33 cellular contexts compared by ENCODE assay signal in genomic region chr4:170040031-170040680, GRCh38. TPM values are rescaled to one million over a fixed set of nuclear protein-coding genes. Genes with fewer than 3 reads are reported as not detected.
"Had no signal": no experiment of that assay in that cellular context is flagged by ENCODE, and none has a peak within 500 bp of the region (broad histone marks: within the 10 kb centered on the region; RNA-seq: fewer than 3 reads in every experiment).

No MANE protein-coding gene starts in this region.

- H3K36me3 Mint-ChIP-seq: activated naive CD4-positive, alpha-beta T cell treated with anti-CD3 and anti-CD28 coated beads, Interleukin-2, amount 50 U/mL, for 24 hours; activated naive CD8-positive, alpha-beta T cell treated with anti-CD3 and anti-CD28 coated beads for 36 hours; brain had no signal

- ATAC-seq: activated CD4-positive, alpha-beta T cell treated with anti-CD3 and anti-CD28 coated beads for 36 hours; activated CD8-positive, alpha-beta T cell treated with anti-CD3 and anti-CD28 coated beads for 36 hours; T-helper 17 cell had no signal

- H3K27me3 ChIP-seq: adrenal gland, ascending aorta, breast epithelium, cardiac muscle cell, colonic mucosa had no signal

- H3K27ac ChIP-seq: adrenal gland, ascending aorta, breast epithelium, cardiac muscle cell, colonic mucosa, epithelial cell of prostate, WERI-Rb-1 had no signal

- H3K4me1 Mint-ChIP-seq: activated B cell treated with CpG ODN at 0.5 μM for 24 hours; activated CD4-positive, alpha-beta T cell treated with anti-CD3 and anti-CD28 coated beads for 36 hours; activated CD4-positive, alpha-beta T cell treated with anti-CD3 and anti-CD28 coated beads, Interleukin-2, amount 10 ng/mL, durations not matched to agents 7 days and 5 days; activated naive CD4-positive, alpha-beta T cell treated with anti-CD3 and anti-CD28 coated beads, Interleukin-2, amount 50 U/mL, for 24 hours; activated naive CD8-positive, alpha-beta T cell treated with anti-CD3 and anti-CD28 coated beads for 36 hours; activated naive CD8-positive, alpha-beta T cell treated with anti-CD3 and anti-CD28 coated beads, Interleukin-2, amount 50 U/mL, for 24 hours; T-helper 17 cell had no signal

- H3K4me3 ChIP-seq: adrenal gland, ascending aorta, breast epithelium, cardiac muscle cell, colonic mucosa had no signal

- H3K4me3 Mint-ChIP-seq: activated B cell treated with CpG ODN at 0.5 μM for 24 hours; activated CD4-positive, alpha-beta T cell treated with anti-CD3 and anti-CD28 coated beads for 36 hours; activated CD4-positive, alpha-beta T cell treated with anti-CD3 and anti-CD28 coated beads, Interleukin-2, amount 10 ng/mL, durations not matched to agents 7 days and 5 days; activated CD8-positive, alpha-beta T cell treated with anti-CD3 and anti-CD28 coated beads for 36 hours; activated naive CD4-positive, alpha-beta T cell treated with anti-CD3 and anti-CD28 coated beads for 36 hours; activated naive CD4-positive, alpha-beta T cell treated with anti-CD3 and anti-CD28 coated beads, Interleukin-2, amount 50 U/mL, for 24 hours; activated naive CD8-positive, alpha-beta T cell treated with anti-CD3 and anti-CD28 coated beads for 36 hours; activated naive CD8-positive, alpha-beta T cell treated with anti-CD3 and anti-CD28 coated beads, Interleukin-2, amount 50 U/mL, for 24 hours; activated T-helper 1 cell treated with anti-CD3 and anti-CD28 coated beads, Interleukin-12 subunit alpha, Interleukin-12 subunit beta, Interleukin-2, Interleukin-4 antibody, amounts not matched to agents 30 ng/mL and 10 ng/mL and 1 ng/mL, durations not matched to agents 14 hours and 24 hours and 36 hours; brain; T-helper 17 cell; T-helper 2 cell treated with Interferon-gamma antibody and Interleukin-4, amounts not matched to agents 5 μg/mL and 100 μg/mL, for 36 hours had no signal

- H3K27ac Mint-ChIP-seq: activated B cell treated with CpG ODN at 0.5 μM for 24 hours; activated CD4-positive, alpha-beta T cell treated with anti-CD3 and anti-CD28 coated beads for 36 hours; activated CD4-positive, alpha-beta T cell treated with anti-CD3 and anti-CD28 coated beads, Interleukin-2, amount 10 ng/mL, durations not matched to agents 7 days and 5 days; activated CD8-positive, alpha-beta T cell treated with anti-CD3 and anti-CD28 coated beads for 36 hours; activated naive CD4-positive, alpha-beta T cell treated with anti-CD3 and anti-CD28 coated beads for 36 hours; activated naive CD4-positive, alpha-beta T cell treated with anti-CD3 and anti-CD28 coated beads, Interleukin-2, amount 50 U/mL, for 24 hours; activated naive CD8-positive, alpha-beta T cell treated with anti-CD3 and anti-CD28 coated beads for 36 hours; activated naive CD8-positive, alpha-beta T cell treated with anti-CD3 and anti-CD28 coated beads, Interleukin-2, amount 50 U/mL, for 24 hours; activated T-helper 1 cell treated with anti-CD3 and anti-CD28 coated beads, Interleukin-12 subunit alpha, Interleukin-12 subunit beta, Interleukin-2, Interleukin-4 antibody, amounts not matched to agents 30 ng/mL and 10 ng/mL and 1 ng/mL, durations not matched to agents 14 hours and 24 hours and 36 hours; activated T-helper 2 cell treated with anti-CD3 and anti-CD28 coated beads, Interferon-gamma antibody, Interleukin-2, Interleukin-4, amounts not matched to agents 10 μg/mL and 5 μg/mL and 100 μg/mL, durations not matched to agents 14 hours and 24 hours and 36 hours; brain; T-helper 17 cell; T-helper 2 cell treated with Interferon-gamma antibody and Interleukin-4, amounts not matched to agents 5 μg/mL and 100 μg/mL, for 36 hours had no signal

- DNase-seq: activated B cell treated with CpG ODN at 0.5 μM for 24 hours; activated CD4-positive, alpha-beta T cell treated with anti-CD3 and anti-CD28 coated beads for 36 hours; activated CD4-positive, alpha-beta T cell treated with anti-CD3 and anti-CD28 coated beads, Interleukin-2, amount 10 ng/mL, durations not matched to agents 7 days and 5 days; activated CD4-positive, alpha-beta T cell treated with anti-CD3 and anti-CD28 coated beads, Interleukin-2, amount 50 U/mL, for 4 hours; activated CD4-positive, CD25-positive, alpha-beta regulatory T cell treated with anti-CD3 and anti-CD28 coated beads, Interleukin-2, amount 50 U/mL, for 72 hours; activated CD8-positive, alpha-beta memory T cell treated with anti-CD3 and anti-CD28 coated beads for 24 hours; activated CD8-positive, alpha-beta T cell treated with anti-CD3 and anti-CD28 coated beads for 36 hours; activated effector memory CD4-positive, alpha-beta T cell treated with anti-CD3 and anti-CD28 coated beads, Interleukin-2, amount 50 U/mL, for 16 hours; activated naive CD4-positive, alpha-beta T cell treated with anti-CD3 and anti-CD28 coated beads for 36 hours; activated naive CD8-positive, alpha-beta T cell treated with anti-CD3 and anti-CD28 coated beads for 36 hours; activated naive CD8-positive, alpha-beta T cell treated with anti-CD3 and anti-CD28 coated beads, Interleukin-2, amount 50 U/mL, for 24 hours; activated T-cell treated with anti-CD3 and anti-CD28 coated beads, Interleukin-2, amount 50 U/mL, for 48 hours; adrenal gland; amygdala; central memory CD4-positive, alpha-beta T cell; cerebellar nuclear complex; colonic mucosa; effector CD8-positive, alpha-beta T cell; foreskin fibroblast; head of caudate nucleus; T-helper 1 cell; T-helper 17 cell; T1000; WERI-Rb-1 had no signal

- H3K36me3 ChIP-seq: adrenal gland, ascending aorta, breast epithelium, cardiac muscle cell, colonic mucosa, WERI-Rb-1 had no signal

- H3K27me3 Mint-ChIP-seq: activated B cell treated with CpG ODN at 0.5 μM for 24 hours; activated CD4-positive, alpha-beta T cell treated with anti-CD3 and anti-CD28 coated beads for 36 hours; activated CD4-positive, alpha-beta T cell treated with anti-CD3 and anti-CD28 coated beads, Interleukin-2, amount 10 ng/mL, durations not matched to agents 7 days and 5 days; activated CD8-positive, alpha-beta T cell treated with anti-CD3 and anti-CD28 coated beads for 36 hours; activated naive CD4-positive, alpha-beta T cell treated with anti-CD3 and anti-CD28 coated beads, Interleukin-2, amount 50 U/mL, for 24 hours; activated naive CD8-positive, alpha-beta T cell treated with anti-CD3 and anti-CD28 coated beads for 36 hours; activated naive CD8-positive, alpha-beta T cell treated with anti-CD3 and anti-CD28 coated beads, Interleukin-2, amount 50 U/mL, for 24 hours; brain had no signal

- H3K9me3 ChIP-seq: adrenal gland, ascending aorta, breast epithelium, colonic mucosa had no signal

- H3K9me3 Mint-ChIP-seq: activated B cell treated with CpG ODN at 0.5 μM for 24 hours; activated CD4-positive, alpha-beta T cell treated with anti-CD3 and anti-CD28 coated beads, Interleukin-2, amount 10 ng/mL, durations not matched to agents 7 days and 5 days; activated CD8-positive, alpha-beta T cell treated with anti-CD3 and anti-CD28 coated beads for 36 hours; activated naive CD4-positive, alpha-beta T cell treated with anti-CD3 and anti-CD28 coated beads for 36 hours; activated naive CD4-positive, alpha-beta T cell treated with anti-CD3 and anti-CD28 coated beads, Interleukin-2, amount 50 U/mL, for 24 hours; activated naive CD8-positive, alpha-beta T cell treated with anti-CD3 and anti-CD28 coated beads for 36 hours; activated naive CD8-positive, alpha-beta T cell treated with anti-CD3 and anti-CD28 coated beads, Interleukin-2, amount 50 U/mL, for 24 hours; activated T-helper 1 cell treated with anti-CD3 and anti-CD28 coated beads, Interleukin-12 subunit alpha, Interleukin-12 subunit beta, Interleukin-2, Interleukin-4 antibody, amounts not matched to agents 30 ng/mL and 10 ng/mL and 1 ng/mL, durations not matched to agents 14 hours and 24 hours and 36 hours; activated T-helper 2 cell treated with anti-CD3 and anti-CD28 coated beads, Interferon-gamma antibody, Interleukin-2, Interleukin-4, amounts not matched to agents 10 μg/mL and 5 μg/mL and 100 μg/mL, durations not matched to agents 14 hours and 24 hours and 36 hours; brain; T-helper 2 cell treated with Interferon-gamma antibody and Interleukin-4, amounts not matched to agents 5 μg/mL and 100 μg/mL, for 36 hours had no signal

- H3K4me1 ChIP-seq: adrenal gland, ascending aorta, breast epithelium, colonic mucosa had no signal

RNA-seq across cellular contexts. Expression of gene AADAT, which starts 49.6 kb away (rescaled TPM):
- total RNA-seq: activated B cell treated with CpG ODN at 0.5 μM for 24 hours; activated CD4-positive, alpha-beta T cell treated with anti-CD3 and anti-CD28 coated beads for 36 hours; activated CD4-positive, alpha-beta T cell treated with anti-CD3 and anti-CD28 coated beads, Interleukin-2, amount 10 ng/mL, durations not matched to agents 7 days and 5 days; activated CD8-positive, alpha-beta T cell treated with anti-CD3 and anti-CD28 coated beads for 36 hours; activated naive CD4-positive, alpha-beta T cell treated with anti-CD3 and anti-CD28 coated beads for 36 hours; activated T-helper 1 cell treated with anti-CD3 and anti-CD28 coated beads, Interleukin-12 subunit alpha, Interleukin-12 subunit beta, Interleukin-2, Interleukin-4 antibody, amounts not matched to agents 30 ng/mL and 10 ng/mL and 1 ng/mL, durations not matched to agents 14 hours and 24 hours and 36 hours; activated T-helper 2 cell treated with anti-CD3 and anti-CD28 coated beads, Interferon-gamma antibody, Interleukin-2, Interleukin-4, amounts not matched to agents 10 μg/mL and 5 μg/mL and 100 μg/mL, durations not matched to agents 14 hours and 24 hours and 36 hours; T-helper 17 cell had no signal
